ENCODE assay signal across 8 cellular contexts in the genomic region with DNA sequence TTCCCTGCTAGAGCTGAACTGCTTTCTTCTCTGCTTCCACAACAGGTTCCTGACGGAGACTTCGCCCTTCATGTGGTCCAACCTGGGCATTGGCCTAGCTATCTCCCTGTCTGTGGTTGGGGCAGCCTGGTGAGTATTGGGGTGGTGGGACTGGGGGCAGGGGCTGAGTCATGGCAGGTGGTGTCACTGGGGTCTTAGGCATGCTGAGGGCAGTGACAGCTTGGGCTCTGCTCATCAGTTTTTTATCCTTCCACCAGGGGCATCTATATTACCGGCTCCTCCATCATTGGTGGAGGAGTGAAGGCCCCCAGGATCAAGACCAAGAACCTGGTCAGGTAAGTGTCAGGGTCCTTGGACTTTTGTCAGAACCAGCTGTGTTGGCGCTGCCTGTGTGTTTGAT. TPM values are rescaled to one million over a fixed set of nuclear protein-coding genes. Genes with fewer than 3 reads are reported as not detected.
A peak's percentile ranks its signal among the peaks of the same experiment; 100 is the strongest.
DNase-seq lines count a peak whose midpoint lies in the region; ATAC-seq, FAIRE-seq and TF ChIP-seq lines count a peak whose summit lies in the region.

No MANE protein-coding gene starts in this region.

- H3K4me3 ChIP-seq in foreskin fibroblast (ENCODE audit: low read depth in 1 of 2, low read length in 2 of 2) (peak overlapping the region; percentile 86 to 91), skin epidermis (peak overlapping the region; percentile 68 to 99 (median 87))

- peaks cover 3% of the 10 kb centered on the region; the same call in 1 of the 2 replicates for H3K79me2 ChIP-seq in H9 (ENCODE audit: insufficient read depth, low read length)

- no peaks in the 10 kb centered on the region; a peak in 1 of 5 replicates for H3K9me3 Mint-ChIP-seq in H9

- no peak overlapping the region for H2BK120ac ChIP-seq in H9 (ENCODE audit: low read depth, low read length, poor library complexity, severe bottlenecking)

- no peak overlapping the region for H3K4ac ChIP-seq in H9 (ENCODE audit: low read depth, low read length)

- H4K20me1 ChIP-seq in H9 (ENCODE audit: control insufficient read depth, insufficient read depth, insufficient read length): no peaks in the 10 kb centered on the region

- no peak overlapping the region for H3K23ac ChIP-seq in H9 (ENCODE audit: insufficient read length, low read depth, low read length)

- no peak overlapping the region for H4K91ac ChIP-seq in H9 (ENCODE audit: insufficient read length, low read depth, low read length)

- H3K27ac Mint-ChIP-seq in H9 (no peak overlapping the region; a peak in 2 of 7 replicates), T-helper 17 cell (peak overlapping the region; percentile 95)

- peak overlapping the region; percentile 53 for H3K9ac ChIP-seq in H9 (ENCODE audit: extremely low read depth, insufficient read length, low read length)

- H3K4me1 Mint-ChIP-seq in H9 (peaks cover 36 to 41% of the 10 kb centered on the region in 2 experiments), T-helper 17 cell (peaks cover 52% of the 10 kb centered on the region)

- H2BK12ac ChIP-seq in H9 (ENCODE audit: insufficient read length, low read depth, low read length): no peak overlapping the region

- H3K36me3 Mint-ChIP-seq in H9 (ENCODE audit: insufficient read depth in 1 of 3, low read depth in 3 of 3): peaks cover 23 to 47% (median 43%) of the 10 kb centered on the region in 3 experiments; a peak in 6 of 7 replicates
- peaks cover 18% of the 10 kb centered on the region for H3K36me3 Mint-ChIP-seq in T-helper 17 cell (ENCODE audit: low read depth)

- H4K8ac ChIP-seq in H9 (replicated peaks; ENCODE audit: insufficient read length, low read depth, low read length): no peak overlapping the region

- no peak overlapping the region for H3K56ac ChIP-seq in H9 (ENCODE audit: insufficient read length, low read depth, low read length)

- peaks cover 6% of the 10 kb centered on the region for H3K79me1 ChIP-seq in H9 (ENCODE audit: insufficient read depth, low read depth, low read length, poor library complexity, severe bottlenecking)

- H3K18ac ChIP-seq in H9 (ENCODE audit: insufficient read length, low read depth, low read length): no peak overlapping the region

- no peak for ATAC-seq in T-helper 17 cell
- ATAC-seq in HG02885 (IDR thresholded peaks at IDR 0.05; ENCODE audit: poor library complexity, unreplicated experiment): no peak

- no peaks in the 10 kb centered on the region for H3K9me3 ChIP-seq in H9 (ENCODE audit: control insufficient read depth, low read depth, low read length)
- H3K9me3 ChIP-seq in T-helper 17 cell (ENCODE audit: control insufficient read depth, low read length, poor library complexity, severe bottlenecking): no peaks in the 10 kb centered on the region

- no peak for FAIRE-seq in H54 (lab: Jason Lieb, UNC)

- no peak overlapping the region for H4K5ac ChIP-seq in H9 (ENCODE audit: insufficient read length, low read depth, low read length)

- H2BK15ac ChIP-seq in H9 (ENCODE audit: low read depth, low read length): no peak overlapping the region

- no peaks in the 10 kb centered on the region for H3K27me3 ChIP-seq in H9 (ENCODE audit: insufficient read depth, low read length)

- TF ChIP-seq CTCF in H9 (conservative IDR thresholded peaks at IDR 0.05) (peak; percentile 12; the same call in 1 of the 3 replicates), foreskin fibroblast (IDR thresholded peaks at IDR 0.05; ENCODE audit: low read depth, low read length) (no peak)

- H3K14ac ChIP-seq in H9 (ENCODE audit: insufficient read depth, low read length): no peak overlapping the region

- no peak overlapping the region for H2BK20ac ChIP-seq in H9 (ENCODE audit: low read depth, low read length, poor library complexity, severe bottlenecking)

- H2AK5ac ChIP-seq in H9 (ENCODE audit: insufficient read length, low read length): no peak overlapping the region

- H3K4me3 Mint-ChIP-seq in H9: peak overlapping the region; percentile 82 to 95
- H3K4me3 Mint-ChIP-seq in T-helper 17 cell: peak overlapping the region; percentile 95

- H3K4me2 ChIP-seq in H9 (ENCODE audit: insufficient read depth, insufficient read length, low read length): peak overlapping the region; percentile 82

- no peak overlapping the region for H2AFZ ChIP-seq in H9 (ENCODE audit: low read length)

- H2BK5ac ChIP-seq in H9 (ENCODE audit: insufficient read length, low read length): no peak overlapping the region

- no CpG with 5 or more reads among the region's 4 CpGs for WGBS in H9 (ENCODE audit: extremely low coverage, insufficient read length, low lambda C conversion rate)

- H3K4me1 ChIP-seq in H9 (ENCODE audit: insufficient read depth, low read length): peaks cover 8% of the 10 kb centered on the region; the same call in 1 of the 2 replicates

- no peak for TF ChIP-seq POLR2A in H54 (IDR thresholded peaks at IDR 0.05; ENCODE audit: low read depth, low read length)

- peaks cover 23% of the 10 kb centered on the region for H3K23me2 ChIP-seq in H9 (ENCODE audit: insufficient read length, low read depth, low read length, poor library complexity, severe bottlenecking)

- H3K27me3 Mint-ChIP-seq in H9 (ENCODE audit: low read depth): no peaks in the 10 kb centered on the region
- H3K27me3 Mint-ChIP-seq in T-helper 17 cell: no peaks in the 10 kb centered on the region

- H3T11ph ChIP-seq in H9 (ENCODE audit: low read length): no peak overlapping the region

- H3K27ac ChIP-seq in H9 (ENCODE audit: insufficient read length, low read depth, low read length) (no peak overlapping the region), skin epidermis (peak overlapping the region in 13 of 21 experiments; percentile 84 to 98 (median 94))

- DNase-seq in H9 (no peak), T-helper 17 cell (no peak), foreskin fibroblast (no peak), cerebellum (ENCODE audit: low spot score) (no peak), H54 (ENCODE audit: insufficient read length, low spot score) (no peak), NCI-H2196 treated with DMSO at 0.1 percent for 48 hours (lab: John Stamatoyannopoulos, UW; ENCODE audit: unreplicated experiment) (no peak)

RNA-seq across cellular contexts. Expression of a gene that starts 1.3 kb away (rescaled TPM):
- total RNA-seq in H9 (2021) (127 and 131 TPM in 2 replicates), T-helper 17 cell (10 to 100 TPM; 72.1 to 80.5 TPM), cerebellum (89.9 TPM)

RNA-seq across cellular contexts. Expression of a gene that starts 3.0 kb away (rescaled TPM):
- total RNA-seq in H9 (2021): 70.9 and 74.0 TPM in 2 replicates
- total RNA-seq in T-helper 17 cell: 1 to 10 TPM; 2.8 to 3.4 TPM
- 59.3 TPM for total RNA-seq in cerebellum

RNA-seq across cellular contexts. Expression of a gene that starts 6.2 kb away (rescaled TPM):
- total RNA-seq in H9 (2021) (74.4 and 79.6 TPM in 2 replicates), T-helper 17 cell (10 to 100 TPM; 17.7 to 24.4 TPM), cerebellum (14.2 TPM)

RNA-seq across cellular contexts. Expression of a gene that starts 15.4 kb away (rescaled TPM):
- total RNA-seq in H9 (2021) (11.8 and 12.4 TPM in 2 replicates), T-helper 17 cell (1 to 10 TPM; 1.4 to 1.5 TPM), cerebellum (5.2 TPM)

RNA-seq across cellular contexts. Expression of a gene that starts 29.3 kb away (rescaled TPM):
- total RNA-seq in H9 (2021) (22.0 and 24.5 TPM in 2 replicates), T-helper 17 cell (10 to 100 TPM; 10.6 to 12.5 TPM), cerebellum (14.0 TPM)

Comparison
In these comparisons a context has a peak if more than half of its experiments do, and no peak if none do; other contexts are left out.
1. RNA of a gene that starts 3.0 kb away (total RNA-seq): 70.9 to 74.0 TPM in H9 and 59.3 TPM in cerebellum (single experiment); 2.8 to 3.4 TPM in T-helper 17 cell; every median in the first group is over 10 times any median in the second.